8 cellular contexts compared by ENCODE assay signal in the genomic region with DNA sequence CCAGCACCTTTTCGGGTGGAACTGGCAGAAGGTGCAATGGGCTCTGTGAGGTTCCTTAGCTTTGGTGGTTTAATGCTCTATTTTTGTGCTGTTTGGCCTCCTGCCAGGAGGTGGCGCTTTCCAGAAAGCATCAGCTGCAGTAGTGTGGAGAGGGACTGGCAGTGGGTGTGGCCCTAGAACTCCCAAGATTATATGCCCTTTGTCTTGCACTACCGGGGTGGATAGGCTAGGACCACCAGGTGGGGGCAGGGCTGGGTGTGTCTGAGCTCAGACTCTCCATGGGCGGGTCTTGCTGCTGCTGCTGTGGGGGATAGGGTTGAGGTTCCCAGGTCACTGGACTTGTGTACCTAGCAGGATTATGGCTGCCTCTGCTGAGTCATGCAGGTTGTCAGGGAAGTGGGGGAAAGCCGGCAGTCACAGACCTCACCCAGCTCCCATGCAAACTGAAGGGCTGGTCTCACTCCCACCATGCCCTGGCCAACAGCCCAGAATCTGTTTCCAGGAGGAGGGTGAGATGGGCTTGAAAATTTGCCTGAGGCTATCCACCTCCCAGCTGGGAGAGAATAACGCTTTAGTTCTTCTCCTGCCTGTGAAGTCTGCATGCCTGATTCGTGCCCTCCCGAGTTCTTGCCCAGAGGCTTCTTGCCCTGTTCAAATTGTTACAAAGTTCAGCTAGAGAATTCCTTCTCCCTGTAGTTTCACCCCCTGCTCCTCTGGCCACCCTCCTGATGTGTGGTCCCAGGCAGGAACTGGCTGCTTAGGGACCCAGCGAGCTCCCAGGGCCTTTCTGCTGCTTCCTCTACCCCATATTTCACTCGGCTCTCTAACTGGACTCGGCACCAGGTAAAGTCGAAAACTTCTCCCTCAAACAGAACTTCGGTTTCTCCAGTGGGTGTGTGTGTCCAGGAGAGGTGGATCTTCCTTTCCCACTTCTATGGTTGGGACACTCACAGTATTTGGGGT.
A peak's percentile ranks its signal among the peaks of the same experiment; 100 is the strongest.
DNase-seq lines count a peak whose midpoint lies in the region; ATAC-seq and TF ChIP-seq lines count a peak whose summit lies in the region.

No MANE protein-coding gene starts in this region.

- H3K27me3 Mint-ChIP-seq in CD4-positive, CD25-positive, alpha-beta regulatory T cell: no peaks in the 10 kb centered on the region
- H3K27me3 Mint-ChIP-seq in natural killer cell treated with Interleukin-12 subunit alpha and Interleukin-12 subunit beta and Interleukin-15 and Interleukin-18, amount 100 ng/mL, for 72 hours: no peaks in the 10 kb centered on the region
- peaks cover 5% of the 10 kb centered on the region for H3K27me3 Mint-ChIP-seq in nephron progenitor cell (ENCODE audit: low read depth, poor library complexity)

- H2AFZ ChIP-seq in Karpas-422 (ENCODE audit: low read length): peak overlapping the region; percentile 50; the same call in 1 of the 2 replicates

- H3K27ac Mint-ChIP-seq in CD4-positive, CD25-positive, alpha-beta regulatory T cell: peak overlapping the region; percentile 51 to 84 (median 73)
- peak overlapping the region in 1 of 2 donors; percentile 69 for H3K27ac Mint-ChIP-seq in natural killer cell treated with Interleukin-12 subunit alpha and Interleukin-12 subunit beta and Interleukin-15 and Interleukin-18, amount 100 ng/mL, for 72 hours
- no peak overlapping the region for H3K27ac Mint-ChIP-seq in nephron progenitor cell

- intact Hi-C loops in transverse colon (cut with DNase I; ENCODE audit: low total_unique reads): no loop called here

- no peaks in the 10 kb centered on the region for H3K36me3 Mint-ChIP-seq in CD4-positive, CD25-positive, alpha-beta regulatory T cell
- peaks cover 19% of the 10 kb centered on the region for H3K36me3 Mint-ChIP-seq in natural killer cell treated with Interleukin-12 subunit alpha and Interleukin-12 subunit beta and Interleukin-15 and Interleukin-18, amount 100 ng/mL, for 72 hours
- no peaks in the 10 kb centered on the region for H3K36me3 Mint-ChIP-seq in nephron progenitor cell (ENCODE audit: low read depth)

- no peaks in the 10 kb centered on the region for H3K9me3 ChIP-seq in CD4-positive, CD25-positive, alpha-beta regulatory T cell (ENCODE audit: control insufficient read depth in 2 of 2, low read length in 2 of 2)
- no peaks in the 10 kb centered on the region for H3K9me3 ChIP-seq in Karpas-422 (ENCODE audit: low read length)
- H3K9me3 ChIP-seq in transverse colon: no peaks in the 10 kb centered on the region

- no peak for TF ChIP-seq EP300 in transverse colon (IDR thresholded peaks at IDR 0.05; ENCODE audit: low read depth)

- DNase-seq in CD4-positive, CD25-positive, alpha-beta regulatory T cell: peak; percentile 25 to 36 (median 32)
- DNase-seq in Karpas-422 (peak; percentile 60), cerebellar cortex (ENCODE audit: low spot score) (peak; percentile 3), transverse colon (peak; percentile 42), nephron progenitor cell (no peak), NK-92 (lab: John Stamatoyannopoulos, UW; ENCODE audit: unreplicated experiment) (no peak)
- DNase-seq in activated CD4-positive, CD25-positive, alpha-beta regulatory T cell treated with anti-CD3 and anti-CD28 coated beads, Interleukin-2, amount 50 U/mL, for 16 hours (ENCODE audit: low read depth, low spot score): peak; percentile 9
- peak; percentile 63 for DNase-seq in natural killer cell treated with Interleukin-12 subunit alpha and Interleukin-12 subunit beta and Interleukin-15 and Interleukin-18, amount 100 ng/mL, for 72 hours (ENCODE audit: low spot score)

- no peaks in the 10 kb centered on the region for H3K79me2 ChIP-seq in Karpas-422 (ENCODE audit: low read length)

- H3K27me3 ChIP-seq in CD4-positive, CD25-positive, alpha-beta regulatory T cell (ENCODE audit: control insufficient read depth, insufficient read depth, low read length): no peaks in the 10 kb centered on the region
- H3K27me3 ChIP-seq in Karpas-422 (ENCODE audit: low read length) (no peaks in the 10 kb centered on the region), transverse colon (no peaks in the 10 kb centered on the region)

- no peak overlapping the region for H3K4me3 ChIP-seq in CD4-positive, CD25-positive, alpha-beta regulatory T cell (ENCODE audit: low read depth, low read length)
- H3K4me3 ChIP-seq in Karpas-422 (ENCODE audit: low read length) (no peak overlapping the region; the same call in 1 of the 2 replicates), transverse colon (no peak overlapping the region)

- no peak overlapping the region for H3K4me2 ChIP-seq in Karpas-422 (ENCODE audit: low read depth, low read length, poor library complexity, severe bottlenecking)

- no peaks in the 10 kb centered on the region for H3K9me2 ChIP-seq in Karpas-422 (replicated peaks; ENCODE audit: insufficient read depth, low read length)

- H4K20me1 ChIP-seq in Karpas-422 (ENCODE audit: insufficient read depth, low read depth, low read length): no peaks in the 10 kb centered on the region

- H3K36me3 ChIP-seq in CD4-positive, CD25-positive, alpha-beta regulatory T cell (ENCODE audit: control insufficient read depth, insufficient read depth, low read length): no peaks in the 10 kb centered on the region
- H3K36me3 ChIP-seq in Karpas-422 (ENCODE audit: insufficient read depth, low read length) (no peaks in the 10 kb centered on the region), transverse colon (no peaks in the 10 kb centered on the region)

- peaks cover 11% of the 10 kb centered on the region for H3K4me1 ChIP-seq in CD4-positive, CD25-positive, alpha-beta regulatory T cell (ENCODE audit: control insufficient read depth, insufficient read depth, low read length, poor library complexity, severe bottlenecking)
- no peaks in the 10 kb centered on the region for H3K4me1 ChIP-seq in Karpas-422 (ENCODE audit: low read length)
- peaks cover 0 to 9% (median 0%) of the 10 kb centered on the region in 4 donors for H3K4me1 ChIP-seq in transverse colon

- no peak overlapping the region for H3K4me3 Mint-ChIP-seq in CD4-positive, CD25-positive, alpha-beta regulatory T cell
- no peak overlapping the region for H3K4me3 Mint-ChIP-seq in natural killer cell treated with Interleukin-12 subunit alpha and Interleukin-12 subunit beta and Interleukin-15 and Interleukin-18, amount 100 ng/mL, for 72 hours
- H3K4me3 Mint-ChIP-seq in nephron progenitor cell: no peak overlapping the region

- H3K27ac ChIP-seq in CD4-positive, CD25-positive, alpha-beta regulatory T cell (ENCODE audit: insufficient read depth, low read length, poor library complexity, severe bottlenecking): no peak overlapping the region
- H3K27ac ChIP-seq in Karpas-422 (ENCODE audit: low read length): no peak overlapping the region
- H3K27ac ChIP-seq in transverse colon: no peak overlapping the region

- TF ChIP-seq CTCF in transverse colon (IDR thresholded peaks at IDR 0.05) (peak in 1 of 5 experiments; percentile 25), nephron progenitor cell (IDR thresholded peaks at IDR 0.05) (no peak)

- no peak for ATAC-seq in CD4-positive, CD25-positive, alpha-beta regulatory T cell (ENCODE audit: low read depth in 2 of 2)
- ATAC-seq in natural killer cell treated with Interleukin-12 subunit alpha and Interleukin-12 subunit beta and Interleukin-15 and Interleukin-18, amount 100 ng/mL, for 72 hours: peak in 1 of 2 donors; percentile 50

- no peak overlapping the region for H3K9ac ChIP-seq in Karpas-422 (ENCODE audit: low read length)

- peaks cover 0 to 7% (median 0%) of the 10 kb centered on the region in 7 donors for H3K9me3 Mint-ChIP-seq in CD4-positive, CD25-positive, alpha-beta regulatory T cell
- H3K9me3 Mint-ChIP-seq in natural killer cell treated with Interleukin-12 subunit alpha and Interleukin-12 subunit beta and Interleukin-15 and Interleukin-18, amount 100 ng/mL, for 72 hours: peaks cover 4% of the 10 kb centered on the region
- peaks cover 37% of the 10 kb centered on the region for H3K9me3 Mint-ChIP-seq in nephron progenitor cell

- no peak for TF ChIP-seq POLR2A in transverse colon (IDR thresholded peaks at IDR 0.05)

- H3K4me1 Mint-ChIP-seq in CD4-positive, CD25-positive, alpha-beta regulatory T cell: peaks cover 15 to 43% (median 22%) of the 10 kb centered on the region in 4 donors
- peaks cover 13 to 21% of the 10 kb centered on the region in 2 donors for H3K4me1 Mint-ChIP-seq in natural killer cell treated with Interleukin-12 subunit alpha and Interleukin-12 subunit beta and Interleukin-15 and Interleukin-18, amount 100 ng/mL, for 72 hours (ENCODE audit: low read depth in 2 of 2)
- no peaks in the 10 kb centered on the region for H3K4me1 Mint-ChIP-seq in nephron progenitor cell

- WGBS in transverse colon (ENCODE audit: low coverage in 1 of 2), 2 donors: 57 to 70% methylated on average over 2 to 11 of the region's 13 CpGs

- in situ Hi-C loops in transverse colon (cut with MboI; ENCODE audit: low pct_ligation_motif_present in 1 of 4, low pct_unique_long_range_greater_than_20kb in 1 of 4, low sequenced_read_pairs in 3 of 4): loop anchor here in 1 of 4 donors (25.0 kb wide), 1 partner anchor 223 kb away; no protein-coding TSS in a partner anchor

Comparison
In these comparisons a context has a peak if more than half of its experiments do, and no peak if none do; other contexts are left out.
1. DNase-seq: peak in CD4-positive, CD25-positive, alpha-beta regulatory T cell (3 of 3), Karpas-422 (single experiment), activated CD4-positive, CD25-positive, alpha-beta regulatory T cell treated with anti-CD3 and anti-CD28 coated beads, Interleukin-2, amount 50 U/mL, for 16 hours (single experiment), cerebellar cortex (single experiment), natural killer cell treated with Interleukin-12 subunit alpha and Interleukin-12 subunit beta and Interleukin-15 and Interleukin-18, amount 100 ng/mL, for 72 hours (single experiment) and transverse colon (single experiment); none in nephron progenitor cell (single experiment) and NK-92 (single experiment).